In the genomic region with DNA sequence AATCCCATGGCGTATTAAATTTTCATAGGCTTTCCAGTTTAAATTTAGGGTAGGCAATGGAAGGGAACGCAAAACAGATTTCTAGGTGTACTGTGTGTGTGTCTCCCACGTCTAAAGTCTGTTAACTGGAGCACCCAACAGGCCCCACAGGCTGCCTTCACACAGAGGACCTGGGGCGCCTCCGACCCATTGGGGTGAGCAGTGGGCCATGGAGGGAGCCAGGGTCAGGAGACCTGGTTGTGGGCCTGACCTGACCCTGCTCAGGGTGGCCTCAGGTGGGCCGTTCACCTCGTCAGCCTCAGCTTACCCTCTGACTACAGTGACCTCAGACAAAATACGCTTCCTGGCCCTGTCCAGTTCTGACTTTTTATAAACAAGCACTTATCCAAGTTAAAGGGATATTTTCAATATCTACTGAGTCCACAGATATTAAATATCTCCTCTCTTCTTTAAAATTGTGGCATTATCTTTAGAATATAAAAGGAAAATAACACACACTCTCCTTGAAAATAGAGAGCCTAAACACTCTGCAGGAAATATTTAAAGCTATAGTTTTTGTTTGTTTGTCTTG, we compare ENCODE assay signal across 21 cellular contexts.
A peak's percentile ranks its signal among the peaks of the same experiment; 100 is the strongest.
DNase-seq lines count a peak whose midpoint lies in the region; ATAC-seq, FAIRE-seq and TF ChIP-seq lines count a peak whose summit lies in the region.
"Had no signal": no experiment of that assay in that cellular context is flagged by ENCODE, and none has a peak within 500 bp of the region (broad histone marks: within the 10 kb centered on the region; RNA-seq: fewer than 3 reads in every experiment).

No MANE protein-coding gene starts in this region.

- no peak overlapping the region for H3K18ac ChIP-seq in H9 (ENCODE audit: insufficient read length, low read depth, low read length)

- H4K5ac ChIP-seq in H9 (ENCODE audit: insufficient read length, low read depth, low read length): no peak overlapping the region

- no peaks in the 10 kb centered on the region for H3K27me3 Mint-ChIP-seq in H9 (ENCODE audit: low read depth)
- H3K27me3 Mint-ChIP-seq: activated CD4-positive, alpha-beta T cell treated with anti-CD3 and anti-CD28 coated beads, Interleukin-2, amount 10 ng/mL, durations not matched to agents 24 days and 14 days had no signal

- H3K4ac ChIP-seq in H9 (ENCODE audit: low read depth, low read length): no peak overlapping the region

- no peak overlapping the region for H3K56ac ChIP-seq in H9 (ENCODE audit: insufficient read length, low read depth, low read length)

- H3K27ac Mint-ChIP-seq in H9: no peak overlapping the region
- H3K27ac Mint-ChIP-seq: activated CD4-positive, alpha-beta T cell treated with anti-CD3 and anti-CD28 coated beads, Interleukin-2, amount 10 ng/mL, durations not matched to agents 24 days and 14 days; effector memory CD8-positive, alpha-beta T cell had no signal

- H2BK15ac ChIP-seq in H9 (ENCODE audit: low read depth, low read length): no peak overlapping the region

- no peaks in the 10 kb centered on the region for H3K23me2 ChIP-seq in H9 (ENCODE audit: insufficient read length, low read depth, low read length, poor library complexity, severe bottlenecking)

- H3K79me2 ChIP-seq in H9 (ENCODE audit: insufficient read depth, low read length): no peaks in the 10 kb centered on the region

- TF ChIP-seq CTCF in heart right ventricle (IDR thresholded peaks at IDR 0.05) (no peak), kidney (IDR thresholded peaks at IDR 0.05; ENCODE audit: borderline replicate concordance, extremely low read depth, insufficient read depth) (no peak), H9 (conservative IDR thresholded peaks at IDR 0.05) (no peak)

- H3K4me3 ChIP-seq in heart right ventricle (no peak overlapping the region), kidney (ENCODE audit: low read length in 2 of 2) (no peak overlapping the region), aorta (ENCODE audit: low read length in 2 of 2) (no peak overlapping the region)
- H3K4me3 ChIP-seq: A549, mucosa of descending colon had no signal

- H4K91ac ChIP-seq in H9 (ENCODE audit: insufficient read length, low read depth, low read length): no peak overlapping the region

- H4K8ac ChIP-seq in H9 (replicated peaks; ENCODE audit: insufficient read length, low read depth, low read length): no peak overlapping the region

- no peak overlapping the region; the same call in 1 of the 2 replicates for H3K14ac ChIP-seq in H9 (ENCODE audit: insufficient read depth, low read length)

- no peak overlapping the region for H3K23ac ChIP-seq in H9 (ENCODE audit: insufficient read length, low read depth, low read length)

- H2BK120ac ChIP-seq in H9 (ENCODE audit: low read depth, low read length, poor library complexity, severe bottlenecking): no peak overlapping the region

- no peaks in the 10 kb centered on the region for H3K27me3 ChIP-seq in heart right ventricle
- no peaks in the 10 kb centered on the region for H3K27me3 ChIP-seq in aorta (ENCODE audit: control insufficient read depth in 1 of 2, insufficient read depth in 2 of 2, low read length in 1 of 2)
- no peaks in the 10 kb centered on the region for H3K27me3 ChIP-seq in H9 (ENCODE audit: insufficient read depth, low read length)
- H3K27me3 ChIP-seq: BE2C had no signal

- H3K9ac ChIP-seq in kidney (ENCODE audit: low read length in 2 of 2) (no peak overlapping the region), H9 (ENCODE audit: extremely low read depth, insufficient read length, low read length) (no peak overlapping the region)

- no peaks in the 10 kb centered on the region for H4K20me1 ChIP-seq in H9 (ENCODE audit: control insufficient read depth, insufficient read depth, insufficient read length)

- H3K4me1 ChIP-seq in heart right ventricle: peaks cover 0 to 37% (median 15%) of the 10 kb centered on the region in 9 donors
- H3K4me1 ChIP-seq in kidney (ENCODE audit: control insufficient read depth in 1 of 2, insufficient read depth in 1 of 2, low read depth in 1 of 2, low read length in 2 of 2): peaks cover 14 to 17% of the 10 kb centered on the region in 2 donors
- H3K4me1 ChIP-seq in aorta (ENCODE audit: control insufficient read depth in 1 of 2, insufficient read depth in 2 of 2, low read length in 2 of 2): no peaks in the 10 kb centered on the region
- H3K4me1 ChIP-seq in H9 (ENCODE audit: insufficient read depth, low read length): no peaks in the 10 kb centered on the region

- no peak overlapping the region for H2BK12ac ChIP-seq in H9 (ENCODE audit: insufficient read length, low read depth, low read length)

- WGBS in heart right ventricle, 2 donors: 89 to 90% methylated on average over 8 of the region's 8 CpGs
- WGBS in aorta, 2 donors: 35 to 44% methylated on average over 8 of the region's 8 CpGs
- WGBS in H9 (ENCODE audit: extremely low coverage, insufficient read length, low lambda C conversion rate): no CpG with 5 or more reads among the region's 8 CpGs

- H3K4me2 ChIP-seq in H9 (ENCODE audit: insufficient read depth, insufficient read length, low read length): no peak overlapping the region
- H3K4me2 ChIP-seq: A549 had no signal

- no peak overlapping the region for H2BK5ac ChIP-seq in H9 (ENCODE audit: insufficient read length, low read length)

- no peaks in the 10 kb centered on the region for H3K9me3 Mint-ChIP-seq in H9
- H3K9me3 Mint-ChIP-seq: activated CD4-positive, alpha-beta T cell treated with anti-CD3 and anti-CD28 coated beads, Interleukin-2, amount 10 ng/mL, durations not matched to agents 24 days and 14 days; effector memory CD8-positive, alpha-beta T cell had no signal

- H3K36me3 ChIP-seq in heart right ventricle (peaks cover 0 to 71% (median 5%) of the 10 kb centered on the region in 9 donors), kidney (ENCODE audit: control insufficient read depth in 1 of 2, insufficient read depth in 2 of 2, low read length in 2 of 2) (peaks cover 9 to 27% of the 10 kb centered on the region in 2 donors), aorta (ENCODE audit: control insufficient read depth in 1 of 2, insufficient read depth in 2 of 2, low read length in 1 of 2) (peaks cover 0 to 6% of the 10 kb centered on the region in 2 donors)

- DNase-seq in heart right ventricle (no peak), left ventricle myocardium superior (no peak), kidney (no peak), sciatic nerve (ENCODE audit: low spot score) (peak; percentile 60), aorta (no peak), H9 (no peak), mucosa of gallbladder (ENCODE audit: low spot score) (no peak)
- no peak for DNase-seq in stimulated activated CD4-positive, alpha-beta T cell treated with anti-CD3 and anti-CD28 coated beads, Interleukin-15, amount 100 ng/mL, for 24 hours
- DNase-seq: activated CD4-positive, alpha-beta T cell treated with anti-CD3 and anti-CD28 coated beads, Interleukin-2, amount 10 ng/mL, durations not matched to agents 24 days and 14 days; activated gamma-delta T cell; BE2C; effector memory CD8-positive, alpha-beta T cell; H7; KBM-7; NCI-H2227 treated with DMSO at 0.1 percent for 48 hours; NCI-H774; SIG-M5; stimulated activated naive CD4-positive, alpha-beta T cell; T-helper 1 cell had no signal

- H3K79me1 ChIP-seq in H9 (ENCODE audit: insufficient read depth, low read depth, low read length, poor library complexity, severe bottlenecking): no peaks in the 10 kb centered on the region

- H3K4me1 Mint-ChIP-seq in H9: peaks cover 2 to 7% of the 10 kb centered on the region in 2 experiments; a peak in 2 of 4 replicates
- H3K4me1 Mint-ChIP-seq: activated CD4-positive, alpha-beta T cell treated with anti-CD3 and anti-CD28 coated beads, Interleukin-2, amount 10 ng/mL, durations not matched to agents 24 days and 14 days had no signal

- H3T11ph ChIP-seq in H9 (ENCODE audit: low read length): no peak overlapping the region

- H2BK20ac ChIP-seq in H9 (ENCODE audit: low read depth, low read length, poor library complexity, severe bottlenecking): no peak overlapping the region

- H3K9me3 ChIP-seq in heart right ventricle (no peaks in the 10 kb centered on the region), kidney (ENCODE audit: control insufficient read depth in 1 of 2, low read length in 2 of 2) (no peaks in the 10 kb centered on the region), aorta (ENCODE audit: control insufficient read depth, low read length) (no peaks in the 10 kb centered on the region), H9 (ENCODE audit: control insufficient read depth, low read depth, low read length) (no peaks in the 10 kb centered on the region)
- H3K9me3 ChIP-seq: A549, BE2C, mucosa of descending colon had no signal

- ATAC-seq in heart right ventricle (peak in 3 of 8 donors; percentile 4 to 13 (median 11)), left ventricle myocardium superior (no peak), sciatic nerve (peak; percentile 6), aorta (ENCODE audit: low FRiP score) (peak; percentile 42)
- ATAC-seq: A549; effector memory CD8-positive, alpha-beta T cell had no signal

- H2AK5ac ChIP-seq in H9 (ENCODE audit: insufficient read length, low read length): no peak overlapping the region

- no peak for FAIRE-seq in kidney (lab: Jason Lieb, UNC)
- FAIRE-seq: A549 had no signal

- no peak overlapping the region for H3K4me3 Mint-ChIP-seq in H9
- H3K4me3 Mint-ChIP-seq: activated CD4-positive, alpha-beta T cell treated with anti-CD3 and anti-CD28 coated beads, Interleukin-2, amount 10 ng/mL, durations not matched to agents 24 days and 14 days; effector memory CD8-positive, alpha-beta T cell had no signal

- peaks cover 0 to 3% (median 0%) of the 10 kb centered on the region in 3 experiments; a peak in 2 of 7 replicates for H3K36me3 Mint-ChIP-seq in H9 (ENCODE audit: insufficient read depth in 1 of 3, low read depth in 3 of 3)

- no peak overlapping the region for H2AFZ ChIP-seq in H9 (ENCODE audit: low read length)

- peak overlapping the region in 7 of 10 donors; percentile 13 to 80 (median 54) for H3K27ac ChIP-seq in heart right ventricle
- H3K27ac ChIP-seq in kidney (ENCODE audit: low read depth in 2 of 2, low read length in 2 of 2): peak overlapping the region; percentile 41 to 58
- peak overlapping the region in 1 of 2 donors; percentile 46 for H3K27ac ChIP-seq in aorta (ENCODE audit: low read depth in 1 of 2, low read length in 2 of 2)
- H3K27ac ChIP-seq in H9 (ENCODE audit: insufficient read length, low read depth, low read length): no peak overlapping the region

- intact Hi-C loops in heart right ventricle (cut with DNase I) (loop anchor here in 1 of 10 donors (5.0 kb wide), 1 partner anchor 41 kb away; no protein-coding TSS in a partner anchor), left ventricle myocardium superior (cut with micrococcal nuclease) (no loop called here), kidney (cut with DNase I) (no loop called here), sciatic nerve (cut with DNase I) (no loop called here), aorta (cut with DNase I) (no loop called here)
